Comparison of ENCODE assay signal across 1 cellular context in the genomic region with DNA sequence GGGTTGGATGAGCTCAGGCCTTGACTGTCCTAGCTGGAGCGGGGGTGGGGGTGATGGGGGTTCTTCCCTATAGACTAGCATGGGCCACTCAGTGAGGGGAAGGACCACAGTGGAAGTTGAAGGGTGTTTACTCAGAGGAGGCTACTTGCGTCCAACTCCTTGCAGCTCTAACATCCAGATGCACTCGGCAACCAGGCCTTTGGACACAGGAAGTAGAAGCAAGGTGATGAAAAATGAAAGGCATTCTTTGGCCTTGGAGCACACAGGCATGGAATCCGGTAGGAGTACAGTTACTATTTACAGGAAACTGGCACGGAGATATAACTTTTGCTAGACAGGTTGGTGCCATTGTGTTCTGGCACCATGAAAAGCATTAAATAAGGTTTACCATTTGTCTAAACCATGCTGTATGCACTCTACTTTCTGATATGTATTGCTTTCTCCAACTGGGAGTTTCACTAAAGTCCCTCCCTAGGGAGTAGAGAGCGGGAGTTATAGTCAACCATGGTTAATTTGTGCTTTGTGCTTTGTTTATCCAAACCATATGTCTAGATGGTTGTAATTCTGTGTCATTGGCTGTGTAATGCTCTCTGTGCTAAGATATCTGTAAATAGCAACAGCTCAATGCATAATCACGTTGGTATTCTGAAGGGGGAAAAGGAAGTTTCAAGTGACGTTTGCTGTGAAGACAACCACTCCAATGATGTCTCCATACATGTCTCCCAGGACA.
TF ChIP-seq lines count a peak whose summit lies in the region.

No MANE protein-coding gene starts in this region.

TF ChIP-seq in IMR-90, 13 proteins besides CTCF, POLR2A, EP300 and RAD21 (continued from another document):
- TF ChIP-seq, protein P1, sequence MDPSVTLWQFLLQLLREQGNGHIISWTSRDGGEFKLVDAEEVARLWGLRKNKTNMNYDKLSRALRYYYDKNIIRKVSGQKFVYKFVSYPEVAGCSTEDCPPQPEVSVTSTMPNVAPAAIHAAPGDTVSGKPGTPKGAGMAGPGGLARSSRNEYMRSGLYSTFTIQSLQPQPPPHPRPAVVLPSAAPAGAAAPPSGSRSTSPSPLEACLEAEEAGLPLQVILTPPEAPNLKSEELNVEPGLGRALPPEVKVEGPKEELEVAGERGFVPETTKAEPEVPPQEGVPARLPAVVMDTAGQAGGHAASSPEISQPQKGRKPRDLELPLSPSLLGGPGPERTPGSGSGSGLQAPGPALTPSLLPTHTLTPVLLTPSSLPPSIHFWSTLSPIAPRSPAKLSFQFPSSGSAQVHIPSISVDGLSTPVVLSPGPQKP (IDR thresholded peaks at IDR 0.05; ENCODE audit: borderline replicate concordance, low read depth, low read length), result no peak
- TF ChIP-seq RCOR1 (IDR thresholded peaks at IDR 0.05; ENCODE audit: insufficient replicate concordance, low read length), result no peak
- peak; percentile 94 for TF ChIP-seq FOS (IDR thresholded peaks at IDR 0.05; ENCODE audit: low read depth, low read length)
- no peak for TF ChIP-seq RFX5 (IDR thresholded peaks at IDR 0.05; ENCODE audit: low read depth, low read length)
- no peak for TF ChIP-seq CHD1 (IDR thresholded peaks at IDR 0.05; ENCODE audit: low read depth, low read length)
- peak; percentile 35; the same call in 1 of the 2 replicates for TF ChIP-seq BHLHE40 (IDR thresholded peaks at IDR 0.05; ENCODE audit: low read depth, low read length)
- peak; percentile 56; the same call in 1 of the 2 replicates for TF ChIP-seq NFE2L2 (IDR thresholded peaks at IDR 0.05; ENCODE audit: low read depth, low read length)
- TF ChIP-seq MXI1 (IDR thresholded peaks at IDR 0.05; ENCODE audit: borderline replicate concordance, low read depth, low read length), result no peak
- TF ChIP-seq CEBPB (IDR thresholded peaks at IDR 0.05; ENCODE audit: low read depth, low read length), result peak; percentile 80
- TF ChIP-seq SMC3 (IDR thresholded peaks at IDR 0.05; ENCODE audit: low read depth, low read length), result peak; percentile 2; the same call in 1 of the 2 replicates
